ENCODE assay signal across 2 cellular contexts in the genomic region with DNA sequence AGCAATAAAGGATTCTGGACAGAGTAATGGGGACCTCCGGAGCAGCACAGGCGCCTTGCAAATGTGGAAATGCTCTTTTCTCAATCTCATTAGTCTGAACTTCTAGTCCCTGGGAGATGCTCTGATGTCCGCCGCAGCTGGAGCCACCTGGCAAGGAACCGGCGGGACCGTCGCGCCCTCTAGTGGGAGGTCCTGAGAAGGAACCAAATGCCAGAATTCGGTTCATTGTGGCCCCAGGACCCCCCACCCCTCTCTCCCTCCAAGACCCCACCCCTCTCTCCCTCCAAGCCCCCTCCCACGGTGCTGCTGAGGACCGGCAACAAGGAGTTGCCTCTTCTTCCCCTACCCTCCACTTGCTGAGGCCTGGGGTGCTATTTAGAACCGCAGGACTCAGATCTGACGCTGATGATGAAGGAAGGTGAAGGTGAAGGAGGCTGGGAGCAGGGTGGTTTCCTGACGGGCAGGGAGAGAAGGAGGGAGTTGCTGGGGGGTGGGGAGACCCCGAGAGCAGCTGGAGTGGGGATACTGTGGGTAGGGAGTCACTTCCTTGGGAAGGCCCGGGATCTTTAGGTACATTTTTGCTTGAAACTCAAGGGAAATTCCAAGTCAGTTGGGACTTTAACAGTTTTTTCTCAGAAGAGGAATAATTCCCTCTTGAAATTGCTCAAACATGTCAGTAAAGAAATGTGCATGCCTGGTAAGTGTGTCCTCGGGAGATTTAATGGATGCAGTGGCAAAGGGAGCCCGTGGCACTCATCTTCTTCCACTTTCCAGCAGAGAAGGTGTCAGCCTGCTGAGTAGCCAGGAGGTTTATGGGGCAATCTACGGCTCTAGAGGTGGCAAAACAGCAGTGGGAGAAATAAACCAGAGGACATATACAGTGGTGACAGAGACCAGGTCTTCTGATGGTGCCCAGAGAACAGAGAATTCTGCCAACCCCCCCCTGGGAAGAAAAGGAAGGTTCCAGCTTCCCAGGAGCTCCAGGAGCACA.
TF ChIP-seq lines count a peak whose summit lies in the region.

No MANE protein-coding gene starts in this region.

TF ChIP-seq in GM23338, 12 proteins besides CTCF, POLR2A, EP300 and RAD21:
- TF ChIP-seq NANOG (IDR thresholded peaks at IDR 0.05; ENCODE audit: borderline replicate concordance) = no peak
- TF ChIP-seq POLR2AphosphoS5 (IDR thresholded peaks at IDR 0.05; ENCODE audit: low read depth) = peak; percentile 37

TF ChIP-seq in endothelial cell of umbilical vein, 7 proteins besides CTCF, POLR2A, EP300 and RAD21:
- no peak for TF ChIP-seq POLR2AphosphoS5 (IDR thresholded peaks at IDR 0.05; ENCODE audit: insufficient read depth, low read depth, low read length)
- no peak for TF ChIP-seq JUN (IDR thresholded peaks at IDR 0.05; ENCODE audit: borderline replicate concordance, insufficient read depth, insufficient read length, low read depth)
- no peak for TF ChIP-seq GATA2 (IDR thresholded peaks at IDR 0.05; ENCODE audit: insufficient read depth, insufficient read length, low read depth, low read length)
- no peak for TF ChIP-seq EZH2 (IDR thresholded peaks at IDR 0.05; ENCODE audit: borderline replicate concordance, low read depth, low read length, severe bottlenecking)
- TF ChIP-seq, protein P1, sequence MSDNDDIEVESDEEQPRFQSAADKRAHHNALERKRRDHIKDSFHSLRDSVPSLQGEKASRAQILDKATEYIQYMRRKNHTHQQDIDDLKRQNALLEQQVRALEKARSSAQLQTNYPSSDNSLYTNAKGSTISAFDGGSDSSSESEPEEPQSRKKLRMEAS (IDR thresholded peaks at IDR 0.05; ENCODE audit: insufficient read depth, insufficient read length) = no peak
